28 cellular contexts compared by ENCODE assay signal in the genomic region with DNA sequence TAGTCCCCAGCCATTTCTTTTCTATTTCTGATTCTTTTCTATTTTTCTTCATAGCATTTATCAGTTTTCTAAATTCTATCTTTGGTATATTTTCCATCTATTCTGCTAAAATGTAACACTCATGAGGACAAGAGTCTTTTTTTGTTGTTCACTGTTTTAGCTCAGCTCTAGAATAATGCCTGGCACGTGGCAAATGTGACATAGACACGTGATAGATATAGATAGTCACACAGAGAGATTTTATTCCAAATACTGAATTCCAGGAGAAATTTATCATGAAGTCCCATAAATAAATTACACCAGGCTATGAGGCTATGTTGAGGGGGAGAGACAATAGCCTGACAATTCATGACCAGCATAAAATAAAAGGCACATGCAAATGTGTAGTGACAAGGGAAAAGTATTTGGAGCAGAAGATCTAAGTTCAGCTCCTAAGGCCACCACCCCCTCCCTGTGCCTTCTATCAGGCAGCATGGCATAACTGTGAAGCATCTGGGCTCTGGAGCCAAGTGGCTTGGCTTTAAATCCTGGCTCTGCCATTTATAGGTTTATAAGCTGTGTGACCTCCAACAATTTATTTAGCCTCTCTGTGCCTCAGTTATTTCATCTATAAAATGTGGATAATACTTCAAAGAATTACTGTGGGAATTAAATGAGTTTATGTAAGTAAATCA. TPM values are rescaled to one million over a fixed set of nuclear protein-coding genes. Genes with fewer than 3 reads are reported as not detected.
"Had no signal": no experiment of that assay in that cellular context is flagged by ENCODE, and none has a peak within 500 bp of the region (broad histone marks: within the 10 kb centered on the region; RNA-seq: fewer than 3 reads in every experiment).

No MANE protein-coding gene starts in this region.

- H3K9ac ChIP-seq: neural progenitor cell, parathyroid adenoma had no signal

- H3K27me3 ChIP-seq: neural progenitor cell, ovary, spleen, suprapubic skin, testis, tibial artery, transverse colon, upper lobe of right lung, uterus had no signal

- H3K79me2 ChIP-seq: parathyroid adenoma had no signal

- DNase-seq: naive thymus-derived CD4-positive, alpha-beta T cell; natural killer cell; occipital lobe; ovary; posterior cingulate gyrus; psoas muscle; spleen; stimulated activated CD4-positive, alpha-beta T cell treated with anti-CD3 and anti-CD28 coated beads, Interleukin-12 subunit alpha, Interleukin-12 subunit beta, amount 100 ng/mL, for 4 hours; stimulated activated CD4-positive, alpha-beta T cell treated with anti-CD3 and anti-CD28 coated beads, Interleukin-1b, Interleukin-23, amount 100 ng/mL, for 48 hours; stimulated activated CD4-positive, alpha-beta T cell treated with anti-CD3 and anti-CD28 coated beads, Interleukin-4, amount 100 ng/mL, for 1 hour; stimulated activated CD4-positive, alpha-beta T cell treated with anti-CD3 and anti-CD28 coated beads, Interleukin-4, amount 100 ng/mL, for 4 hours; stimulated activated CD8-positive, alpha-beta memory T cell treated with anti-CD3 and anti-CD28 coated beads, Interleukin-4, amount 100 ng/mL, for 48 hours; stimulated activated naive CD4-positive, alpha-beta T cell; stimulated activated naive CD8-positive, alpha-beta T cell treated with anti-CD3 and anti-CD28 coated beads, Interleukin-15, amount 100 ng/mL, for 72 hours; stimulated activated naive CD8-positive, alpha-beta T cell treated with anti-CD3 and anti-CD28 coated beads, Interleukin-15, Interleukin-2, amounts not matched to agents 100 U/mL and 50 U/mL, for 24 hours; substantia nigra; testis; tibial artery; transverse colon; upper lobe of right lung; uterus had no signal

- H2AFZ ChIP-seq: neural progenitor cell, parathyroid adenoma had no signal

- H3K4me3 ChIP-seq: neural progenitor cell, ovary, psoas muscle, skin epidermis, smooth muscle cell, spleen, suprapubic skin, testis, tibial artery, transverse colon, upper lobe of right lung, uterus had no signal

- ATAC-seq: naive thymus-derived CD4-positive, alpha-beta T cell; natural killer cell; sciatic nerve; stimulated activated memory B cell treated with anti-CD40 and anti-IgM and Interleukin-4, amounts not matched to agents 10 μg/mL and 1 μg/mL and 100 μg/mL, for 72 hours; stimulated activated naive CD8-positive, alpha-beta T cell treated with anti-CD3 and anti-CD28 coated beads, Interleukin-15, amount 100 ng/mL, for 72 hours; stimulated activated naive CD8-positive, alpha-beta T cell treated with anti-CD3 and anti-CD28 coated beads, Interleukin-15, Interleukin-2, amounts not matched to agents 100 U/mL and 50 U/mL, for 24 hours; upper lobe of right lung had no signal

- H3K4me2 ChIP-seq: neural progenitor cell, smooth muscle cell had no signal

- H3K36me3 ChIP-seq: neural progenitor cell, ovary, spleen, suprapubic skin, tibial artery, transverse colon, upper lobe of right lung, uterus had no signal

- H3K27ac ChIP-seq: neural progenitor cell, ovary, parathyroid adenoma, psoas muscle, skin epidermis, spleen, suprapubic skin, testis, tibial artery, transverse colon, upper lobe of right lung, uterus had no signal

- H3K4me1 ChIP-seq: psoas muscle, spleen, testis, tibial artery, transverse colon, upper lobe of right lung, uterus had no signal

- H3K9me3 ChIP-seq: ovary, psoas muscle, spleen, suprapubic skin, testis, tibial artery, transverse colon, upper lobe of right lung, uterus had no signal

RNA-seq across cellular contexts. Expression of gene PPARGC1A, which starts 25.7 kb away (rescaled TPM):
- total RNA-seq: naive thymus-derived CD4-positive, alpha-beta T cell; natural killer cell had no signal
- polyA plus RNA-seq: naive thymus-derived CD4-positive, alpha-beta T cell had no signal
